ENCODE assay signal across 1 cellular context in the genomic region with DNA sequence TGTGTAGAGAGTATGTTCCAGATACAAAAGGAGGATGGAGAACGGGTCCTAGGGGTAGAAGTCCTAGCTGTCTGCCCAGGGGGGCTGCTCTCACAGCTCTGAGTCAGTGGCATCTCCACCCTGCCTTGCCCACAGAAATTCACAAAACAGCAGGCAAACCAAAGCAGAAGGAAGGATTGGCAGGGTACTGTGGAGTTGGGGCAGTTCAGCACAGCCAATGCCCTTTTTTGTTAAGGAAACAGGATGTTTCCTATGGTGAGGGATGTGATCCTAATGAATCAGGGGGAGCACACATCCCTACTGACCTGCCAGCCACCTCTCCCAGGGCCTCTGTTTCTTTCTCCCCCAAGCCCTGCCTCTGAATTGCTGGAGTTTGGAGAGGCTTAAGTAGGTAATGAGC.
TF ChIP-seq lines count a peak whose summit lies in the region.

No MANE protein-coding gene starts in this region.

TF ChIP-seq in K562, 482 proteins besides CTCF, POLR2A, EP300 and RAD21 (continued from another document):
- TF ChIP-seq, protein P1, sequence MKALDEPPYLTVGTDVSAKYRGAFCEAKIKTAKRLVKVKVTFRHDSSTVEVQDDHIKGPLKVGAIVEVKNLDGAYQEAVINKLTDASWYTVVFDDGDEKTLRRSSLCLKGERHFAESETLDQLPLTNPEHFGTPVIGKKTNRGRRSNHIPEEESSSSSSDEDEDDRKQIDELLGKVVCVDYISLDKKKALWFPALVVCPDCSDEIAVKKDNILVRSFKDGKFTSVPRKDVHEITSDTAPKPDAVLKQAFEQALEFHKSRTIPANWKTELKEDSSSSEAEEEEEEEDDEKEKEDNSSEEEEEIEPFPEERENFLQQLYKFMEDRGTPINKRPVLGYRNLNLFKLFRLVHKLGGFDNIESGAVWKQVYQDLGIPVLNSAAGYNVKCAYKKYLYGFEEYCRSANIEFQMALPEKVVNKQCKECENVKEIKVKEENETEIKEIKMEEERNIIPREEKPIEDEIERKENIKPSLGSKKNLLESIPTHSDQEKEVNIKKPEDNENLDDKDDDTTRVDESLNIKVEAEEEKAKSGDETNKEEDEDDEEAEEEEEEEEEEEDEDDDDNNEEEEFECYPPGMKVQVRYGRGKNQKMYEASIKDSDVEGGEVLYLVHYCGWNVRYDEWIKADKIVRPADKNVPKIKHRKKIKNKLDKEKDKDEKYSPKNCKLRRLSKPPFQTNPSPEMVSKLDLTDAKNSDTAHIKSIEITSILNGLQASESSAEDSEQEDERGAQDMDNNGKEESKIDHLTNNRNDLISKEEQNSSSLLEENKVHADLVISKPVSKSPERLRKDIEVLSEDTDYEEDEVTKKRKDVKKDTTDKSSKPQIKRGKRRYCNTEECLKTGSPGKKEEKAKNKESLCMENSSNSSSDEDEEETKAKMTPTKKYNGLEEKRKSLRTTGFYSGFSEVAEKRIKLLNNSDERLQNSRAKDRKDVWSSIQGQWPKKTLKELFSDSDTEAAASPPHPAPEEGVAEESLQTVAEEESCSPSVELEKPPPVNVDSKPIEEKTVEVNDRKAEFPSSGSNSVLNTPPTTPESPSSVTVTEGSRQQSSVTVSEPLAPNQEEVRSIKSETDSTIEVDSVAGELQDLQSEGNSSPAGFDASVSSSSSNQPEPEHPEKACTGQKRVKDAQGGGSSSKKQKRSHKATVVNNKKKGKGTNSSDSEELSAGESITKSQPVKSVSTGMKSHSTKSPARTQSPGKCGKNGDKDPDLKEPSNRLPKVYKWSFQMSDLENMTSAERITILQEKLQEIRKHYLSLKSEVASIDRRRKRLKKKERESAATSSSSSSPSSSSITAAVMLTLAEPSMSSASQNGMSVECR (CRISPR knock-in tag; IDR thresholded peaks at IDR 0.05): no peak
- no peak for TF ChIP-seq RBM14 (IDR thresholded peaks at IDR 0.05; ENCODE audit: borderline replicate concordance, insufficient read depth, low read depth, low read length)
- no peak for TF ChIP-seq SNIP1 (IDR thresholded peaks at IDR 0.05; ENCODE audit: low read depth)
- TF ChIP-seq, protein P2, sequence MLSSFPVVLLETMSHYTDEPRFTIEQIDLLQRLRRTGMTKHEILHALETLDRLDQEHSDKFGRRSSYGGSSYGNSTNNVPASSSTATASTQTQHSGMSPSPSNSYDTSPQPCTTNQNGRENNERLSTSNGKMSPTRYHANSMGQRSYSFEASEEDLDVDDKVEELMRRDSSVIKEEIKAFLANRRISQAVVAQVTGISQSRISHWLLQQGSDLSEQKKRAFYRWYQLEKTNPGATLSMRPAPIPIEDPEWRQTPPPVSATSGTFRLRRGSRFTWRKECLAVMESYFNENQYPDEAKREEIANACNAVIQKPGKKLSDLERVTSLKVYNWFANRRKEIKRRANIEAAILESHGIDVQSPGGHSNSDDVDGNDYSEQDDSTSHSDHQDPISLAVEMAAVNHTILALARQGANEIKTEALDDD (IDR thresholded peaks at IDR 0.05): no peak
- TF ChIP-seq ZEB2 (IDR thresholded peaks at IDR 0.05): no peak
